ENCODE assay signal across 17 cellular contexts in the genomic region with DNA sequence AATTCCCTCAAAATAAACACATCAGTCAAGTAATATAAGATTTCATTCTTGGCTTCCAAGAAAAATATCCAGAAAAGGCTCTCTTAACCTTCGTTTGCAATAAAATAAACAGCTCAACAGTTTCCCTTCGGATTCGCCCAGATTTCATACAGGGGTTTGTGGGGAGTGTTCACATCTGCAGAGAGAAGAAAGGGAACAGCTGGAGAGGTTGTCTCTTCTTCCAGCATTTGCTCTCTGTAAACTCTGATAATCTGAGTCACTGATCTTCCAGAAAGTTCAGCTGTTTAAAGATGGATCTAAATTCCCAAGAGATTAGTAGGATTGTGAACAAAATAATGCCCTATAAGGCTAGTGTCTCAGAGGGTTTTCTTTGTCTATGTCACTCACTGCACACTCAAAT.
"Had no signal": no experiment of that assay in that cellular context is flagged by ENCODE, and none has a peak within 500 bp of the region (broad histone marks: within the 10 kb centered on the region; RNA-seq: fewer than 3 reads in every experiment).

No MANE protein-coding gene starts in this region.

- H3K4me1 Mint-ChIP-seq: activated B cell treated with CpG ODN at 0.5 μM for 24 hours; activated naive CD4-positive, alpha-beta T cell treated with anti-CD3 and anti-CD28 coated beads, Interleukin-2, amount 10 ng/mL, durations not matched to agents 7 days and 5 days; central memory CD8-positive, alpha-beta T cell; memory B cell; naive B cell; stimulated activated effector memory CD8-positive, alpha-beta T cell treated with anti-CD3 and anti-CD28 coated beads, Interleukin-12 subunit alpha, Interleukin-12 subunit beta, amount 100 ng/mL, for 72 hours had no signal

- H3K9me3 ChIP-seq: body of pancreas, heart left ventricle, neutrophil, tibial artery had no signal

- H3K4me3 ChIP-seq: body of pancreas, heart left ventricle, tibial artery had no signal

- H3K4me1 ChIP-seq: body of pancreas, heart left ventricle had no signal

- H3K27ac ChIP-seq: body of pancreas, heart left ventricle, neutrophil had no signal

- H3K36me3 ChIP-seq: heart left ventricle, neutrophil, tibial artery had no signal

- H3K27me3 ChIP-seq: body of pancreas, heart left ventricle, neutrophil, tibial artery had no signal

- ATAC-seq: body of pancreas; heart left ventricle; left lobe of liver; right cardiac atrium; stimulated activated effector memory CD8-positive, alpha-beta T cell treated with anti-CD3 and anti-CD28 coated beads, Interleukin-12 subunit alpha, Interleukin-12 subunit beta, amount 100 ng/mL, for 72 hours had no signal

- H3K9me3 Mint-ChIP-seq: activated B cell treated with CpG ODN at 0.5 μM for 24 hours; activated T-helper 2 cell treated with anti-CD3 and anti-CD28 coated beads, Interferon-gamma antibody, Interleukin-2, Interleukin-4, amounts not matched to agents 10 μg/mL and 5 μg/mL and 100 μg/mL, durations not matched to agents 14 hours and 24 hours and 36 hours; central memory CD8-positive, alpha-beta T cell; memory B cell; stimulated activated effector memory CD8-positive, alpha-beta T cell treated with anti-CD3 and anti-CD28 coated beads, Interleukin-12 subunit alpha, Interleukin-12 subunit beta, amount 100 ng/mL, for 72 hours had no signal

- DNase-seq: activated B cell treated with CpG ODN at 0.5 μM for 24 hours; activated CD4-positive, alpha-beta T cell treated with anti-CD3 and anti-CD28 coated beads, Interleukin-2, amount 50 U/mL, for 1 hour; activated naive CD4-positive, alpha-beta T cell treated with anti-CD3 and anti-CD28 coated beads, Interleukin-2, amount 10 ng/mL, durations not matched to agents 7 days and 5 days; activated T-cell treated with anti-CD3 and anti-CD28 coated beads for 4 hours; body of pancreas; foreskin melanocyte; heart left ventricle; naive B cell; right cardiac atrium; T-helper 2 cell; tibial artery had no signal

- H3K4me3 Mint-ChIP-seq: activated B cell treated with CpG ODN at 0.5 μM for 24 hours; activated naive CD4-positive, alpha-beta T cell treated with anti-CD3 and anti-CD28 coated beads, Interleukin-2, amount 10 ng/mL, durations not matched to agents 7 days and 5 days; central memory CD8-positive, alpha-beta T cell; memory B cell; naive B cell; stimulated activated effector memory CD8-positive, alpha-beta T cell treated with anti-CD3 and anti-CD28 coated beads, Interleukin-12 subunit alpha, Interleukin-12 subunit beta, amount 100 ng/mL, for 72 hours had no signal

- H3K27me3 Mint-ChIP-seq: activated B cell treated with CpG ODN at 0.5 μM for 24 hours; activated naive CD4-positive, alpha-beta T cell treated with anti-CD3 and anti-CD28 coated beads, Interleukin-2, amount 10 ng/mL, durations not matched to agents 7 days and 5 days; central memory CD8-positive, alpha-beta T cell had no signal

- H3K36me3 Mint-ChIP-seq: activated naive CD4-positive, alpha-beta T cell treated with anti-CD3 and anti-CD28 coated beads, Interleukin-2, amount 10 ng/mL, durations not matched to agents 7 days and 5 days; memory B cell; naive B cell; stimulated activated effector memory CD8-positive, alpha-beta T cell treated with anti-CD3 and anti-CD28 coated beads, Interleukin-12 subunit alpha, Interleukin-12 subunit beta, amount 100 ng/mL, for 72 hours had no signal

- H3K27ac Mint-ChIP-seq: activated B cell treated with CpG ODN at 0.5 μM for 24 hours; activated naive CD4-positive, alpha-beta T cell treated with anti-CD3 and anti-CD28 coated beads, Interleukin-2, amount 10 ng/mL, durations not matched to agents 7 days and 5 days; activated T-helper 2 cell treated with anti-CD3 and anti-CD28 coated beads, Interferon-gamma antibody, Interleukin-2, Interleukin-4, amounts not matched to agents 10 μg/mL and 5 μg/mL and 100 μg/mL, durations not matched to agents 14 hours and 24 hours and 36 hours; memory B cell; naive B cell; stimulated activated effector memory CD8-positive, alpha-beta T cell treated with anti-CD3 and anti-CD28 coated beads, Interleukin-12 subunit alpha, Interleukin-12 subunit beta, amount 100 ng/mL, for 72 hours had no signal
